Comparison of ENCODE assay signal across 1 cellular context in the genomic region with DNA sequence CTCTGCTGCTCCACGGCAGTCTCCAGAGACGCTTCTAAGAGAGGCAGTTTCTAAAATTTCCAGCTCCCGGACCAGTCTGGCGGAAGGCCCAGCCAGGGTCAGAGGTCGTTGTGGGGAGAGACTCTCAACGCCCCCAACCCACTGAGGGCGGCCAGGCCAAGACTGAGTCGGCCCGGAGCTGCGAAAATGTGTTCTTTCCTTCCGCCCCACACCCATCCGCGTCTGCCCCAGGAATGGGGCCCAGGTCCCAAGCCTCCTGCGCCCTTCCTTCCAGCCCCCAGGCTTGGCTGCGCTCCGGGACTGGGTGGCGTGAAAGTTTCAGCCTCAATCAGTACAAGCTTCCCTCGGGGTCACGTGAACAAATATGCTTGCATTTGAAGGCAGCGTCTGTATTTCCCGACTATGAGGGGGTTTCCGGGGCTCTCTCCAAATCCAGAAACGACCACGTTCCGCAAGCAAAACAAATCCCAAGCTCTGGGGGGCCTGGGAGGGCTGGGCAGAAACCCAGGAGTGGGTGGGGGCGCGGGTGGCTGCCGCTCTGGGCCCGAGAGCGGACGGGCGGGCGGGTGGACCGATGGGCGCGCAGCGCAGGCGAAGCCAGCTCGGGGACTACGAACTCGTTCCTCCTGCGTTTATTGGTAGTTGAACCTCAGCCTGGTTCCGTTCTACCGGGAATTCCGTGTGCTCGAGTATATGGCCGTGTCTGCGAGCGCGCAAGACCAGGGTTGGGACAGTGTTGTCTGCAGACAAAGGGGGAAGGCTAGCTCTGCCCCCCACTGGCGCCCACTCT.
TF ChIP-seq lines count a peak whose summit lies in the region.

No MANE protein-coding gene starts in this region.

TF ChIP-seq in neural cell, 6 proteins besides CTCF, POLR2A, EP300 and RAD21 (continued from another document):
- TF ChIP-seq SMC3 (conservative IDR thresholded peaks at IDR 0.05; ENCODE audit: poor library complexity) (no peak), REST (IDR thresholded peaks at IDR 0.05; ENCODE audit: borderline replicate concordance) (no peak)
